ENCODE assay signal across 9 cellular contexts in genomic region chr17:41547921-41548843, GRCh38. TPM values are rescaled to one million over a fixed set of nuclear protein-coding genes. Genes with fewer than 3 reads are reported as not detected.
DNase-seq lines count a peak whose midpoint lies in the region; ATAC-seq and TF ChIP-seq lines count a peak whose summit lies in the region.
"Had no signal": no experiment of that assay in that cellular context is flagged by ENCODE, and none has a peak within 500 bp of the region (broad histone marks: within the 10 kb centered on the region; RNA-seq: fewer than 3 reads in every experiment).

No MANE protein-coding gene starts in this region.

- ATAC-seq in RWPE2 (ENCODE audit: low read depth): peak; percentile 88

- H3K36me3 ChIP-seq in RWPE2 (ENCODE audit: low read depth): no peaks in the 10 kb centered on the region

- peaks cover 5 to 8% (median 5%) of the 10 kb centered on the region in 3 donors for H3K27me3 Mint-ChIP-seq in immature natural killer cell (ENCODE audit: low read depth in 3 of 3)

- H3K4me1 Mint-ChIP-seq in immature natural killer cell: peaks cover 15 to 19% of the 10 kb centered on the region in 2 donors

- peaks cover 25% of the 10 kb centered on the region for H3K4me1 ChIP-seq in RWPE2 (ENCODE audit: insufficient read depth, poor library complexity, severe bottlenecking)

- no peaks in the 10 kb centered on the region for H3K9me3 Mint-ChIP-seq in immature natural killer cell

- no peaks in the 10 kb centered on the region for H3K9me3 ChIP-seq in RWPE2 (ENCODE audit: severe bottlenecking)

- H3K27ac ChIP-seq in RWPE2 (ENCODE audit: poor library complexity, severe bottlenecking): peak overlapping the region; percentile 74
- H3K27ac ChIP-seq in angular gyrus (ENCODE audit: low read depth, low read length): peak overlapping the region; percentile 13

- no peak overlapping the region for H3K27ac Mint-ChIP-seq in immature natural killer cell

- TF ChIP-seq CTCF in RWPE2 (IDR thresholded peaks at IDR 0.05; ENCODE audit: poor library complexity, severe bottlenecking): no peak

- no peaks in the 10 kb centered on the region for H3K36me3 Mint-ChIP-seq in immature natural killer cell

- peak overlapping the region in 4 of 5 donors; percentile 45 to 71 (median 57) for H3K4me3 Mint-ChIP-seq in immature natural killer cell

- peak; percentile 38 for DNase-seq in NCI-H146 (lab: John Stamatoyannopoulos, UW)
- DNase-seq in NCI-H146 treated with DMSO at 0.1 percent for 48 hours (lab: John Stamatoyannopoulos, UW; ENCODE audit: unreplicated experiment): no peak
- DNase-seq in RWPE2 (ENCODE audit: low spot score): peak; percentile 98
- no peak for DNase-seq in immature natural killer cell
- DNase-seq in stimulated activated CD4-positive, alpha-beta T cell treated with anti-CD3 and anti-CD28 coated beads, Interleukin-15, amount 100 ng/mL, for 24 hours: peak; percentile 87
- DNase-seq in NCI-H1048 (lab: John Stamatoyannopoulos, UW): no peak
- DNase-seq in cerebellum (ENCODE audit: low spot score): no peak

- no peaks in the 10 kb centered on the region for H3K27me3 ChIP-seq in RWPE2 (ENCODE audit: insufficient read depth, poor library complexity, severe bottlenecking)

- no peak overlapping the region for H3K4me3 ChIP-seq in RWPE2 (ENCODE audit: severe bottlenecking)

RNA-seq across cellular contexts. Expression of gene KRT19, which starts 20.1 kb away (rescaled TPM):
- polyA plus RNA-seq in immature natural killer cell: not detected
- 3.8 TPM for total RNA-seq in cerebellum

RNA-seq across cellular contexts. Expression of gene KRT9, which starts 23.7 kb away (rescaled TPM):
- polyA plus RNA-seq in immature natural killer cell: not detected
- not detected for total RNA-seq in cerebellum
- polyA plus RNA-seq: adipose tissue had no signal

RNA-seq across cellular contexts. Expression of gene KRT15, which starts 29.5 kb away (rescaled TPM):
- polyA plus RNA-seq in immature natural killer cell: not detected
- total RNA-seq in cerebellum: not detected

RNA-seq across cellular contexts. Expression of gene KRT14, which starts 38.5 kb away (rescaled TPM):
- polyA plus RNA-seq in immature natural killer cell: not detected
- total RNA-seq in cerebellum: not detected

RNA-seq across cellular contexts. Expression of gene KRT13, which starts 42.8 kb away (rescaled TPM):
- polyA plus RNA-seq in immature natural killer cell: not detected
- 0.27 TPM for total RNA-seq in cerebellum

Comparison
In these comparisons a context has a peak if more than half of its experiments do, and no peak if none do; other contexts are left out.
1. DNase-seq: peak in NCI-H146 (single experiment), RWPE2 (single experiment) and stimulated activated CD4-positive, alpha-beta T cell treated with anti-CD3 and anti-CD28 coated beads, Interleukin-15, amount 100 ng/mL, for 24 hours (single experiment); none in NCI-H146 treated with DMSO at 0.1 percent for 48 hours (single experiment), immature natural killer cell (0 of 3), NCI-H1048 (single experiment) and cerebellum (single experiment).